26 cellular contexts compared by ENCODE assay signal in the genomic region with DNA sequence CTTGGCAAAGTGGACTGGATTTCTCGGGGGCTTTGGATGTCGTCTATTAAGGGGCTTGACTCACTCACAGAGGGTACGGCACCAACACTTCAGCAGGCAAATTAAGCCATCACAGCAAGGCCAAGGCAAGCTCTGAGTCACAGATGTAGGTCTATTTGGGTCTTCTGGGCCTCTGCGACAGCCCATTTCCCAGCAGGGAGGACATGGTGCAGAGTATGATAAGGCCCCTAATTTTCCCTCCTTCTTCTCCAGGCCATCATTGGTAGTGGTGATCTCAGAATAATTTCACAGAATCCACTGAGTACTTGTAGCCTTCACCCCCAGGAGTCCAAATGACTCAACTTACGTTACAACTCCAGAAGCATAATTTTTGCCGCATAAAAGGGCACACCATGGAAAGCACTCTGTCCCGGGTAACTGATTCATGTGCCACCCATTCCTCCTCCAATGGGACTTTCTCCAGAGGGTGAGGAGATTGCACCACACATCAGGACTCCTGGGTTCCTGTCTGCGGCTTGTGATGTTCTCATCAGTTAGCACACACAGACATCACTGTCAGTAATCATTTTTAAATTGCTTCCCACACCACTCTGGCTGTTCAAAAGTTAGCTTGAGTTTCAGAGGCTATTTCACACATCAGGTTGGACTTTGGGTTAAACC.
"Had no signal": no experiment of that assay in that cellular context is flagged by ENCODE, and none has a peak within 500 bp of the region (broad histone marks: within the 10 kb centered on the region; RNA-seq: fewer than 3 reads in every experiment).

No MANE protein-coding gene starts in this region.

- H3K27me3 ChIP-seq: esophagus squamous epithelium, heart right ventricle, ovary, sigmoid colon, stomach, testis, tibial artery had no signal

- H3K36me3 ChIP-seq: esophagus squamous epithelium, heart right ventricle, lower lobe of right lung, ovary, sigmoid colon, stomach, tibial artery had no signal

- H3K27ac ChIP-seq: coronary artery, esophagus squamous epithelium, heart right ventricle, lower lobe of right lung, ovary, psoas muscle, sigmoid colon, stomach, testis, tibial artery had no signal

- H3K36me3 Mint-ChIP-seq: naive thymus-derived CD8-positive, alpha-beta T cell; stimulated activated effector memory CD8-positive, alpha-beta T cell treated with anti-CD3 and anti-CD28 coated beads, Interleukin-12 subunit alpha, Interleukin-12 subunit beta, amount 100 ng/mL, for 72 hours; type B pancreatic cell had no signal

- H3K4me1 ChIP-seq: lower lobe of right lung, psoas muscle, testis, tibial artery had no signal

- H3K4me3 ChIP-seq: coronary artery, esophagus squamous epithelium, heart right ventricle, lower lobe of right lung, ovary, psoas muscle, sigmoid colon, stomach, testis, tibial artery had no signal

- H3K9me3 ChIP-seq: esophagus squamous epithelium, lower lobe of right lung, ovary, psoas muscle, sigmoid colon, stomach, testis, tibial artery had no signal

- H3K27ac Mint-ChIP-seq: naive thymus-derived CD8-positive, alpha-beta T cell; nephron progenitor cell; stimulated activated effector memory CD8-positive, alpha-beta T cell treated with anti-CD3 and anti-CD28 coated beads, Interleukin-12 subunit alpha, Interleukin-12 subunit beta, amount 100 ng/mL, for 72 hours; type B pancreatic cell had no signal

- H3K9me3 Mint-ChIP-seq: naive thymus-derived CD8-positive, alpha-beta T cell; nephron progenitor cell; type B pancreatic cell had no signal

- H3K4me1 Mint-ChIP-seq: stimulated activated effector memory CD8-positive, alpha-beta T cell treated with anti-CD3 and anti-CD28 coated beads, Interleukin-12 subunit alpha, Interleukin-12 subunit beta, amount 100 ng/mL, for 72 hours had no signal

- H3K27me3 Mint-ChIP-seq: type B pancreatic cell had no signal

- ATAC-seq: heart right ventricle; left ventricle myocardium superior; naive thymus-derived CD8-positive, alpha-beta T cell; psoas muscle; right cardiac atrium; stimulated activated effector memory CD8-positive, alpha-beta T cell treated with anti-CD3 and anti-CD28 coated beads, Interleukin-12 subunit alpha, Interleukin-12 subunit beta, amount 100 ng/mL, for 72 hours had no signal

- DNase-seq: dermis blood vessel endothelial cell; effector memory CD4-positive, alpha-beta T cell; erythroblast; esophagus squamous epithelium; foreskin melanocyte; glutamatergic neuron; heart right ventricle; hippocampal formation; left ventricle myocardium superior; lower lobe of right lung; naive thymus-derived CD8-positive, alpha-beta T cell; nephron progenitor cell; occipital lobe; ovary; psoas muscle; right cardiac atrium; sigmoid colon; stimulated activated CD4-positive, alpha-beta T cell treated with anti-CD3 and anti-CD28 coated beads, Interleukin-2, amount 100 ng/mL, for 24 hours; stimulated activated CD4-positive, alpha-beta T cell treated with anti-CD3 and anti-CD28 coated beads, Interleukin-4, amount 100 ng/mL, for 24 hours; stimulated activated naive CD4-positive, alpha-beta T cell treated with Interleukin-2 at 50 U/mL for 16 hours; stomach; testis; tibial artery had no signal

- H3K4me3 Mint-ChIP-seq: naive thymus-derived CD8-positive, alpha-beta T cell; nephron progenitor cell; stimulated activated effector memory CD8-positive, alpha-beta T cell treated with anti-CD3 and anti-CD28 coated beads, Interleukin-12 subunit alpha, Interleukin-12 subunit beta, amount 100 ng/mL, for 72 hours; type B pancreatic cell had no signal
